Comparison of ENCODE assay signal across 10 cellular contexts in the genomic region with DNA sequence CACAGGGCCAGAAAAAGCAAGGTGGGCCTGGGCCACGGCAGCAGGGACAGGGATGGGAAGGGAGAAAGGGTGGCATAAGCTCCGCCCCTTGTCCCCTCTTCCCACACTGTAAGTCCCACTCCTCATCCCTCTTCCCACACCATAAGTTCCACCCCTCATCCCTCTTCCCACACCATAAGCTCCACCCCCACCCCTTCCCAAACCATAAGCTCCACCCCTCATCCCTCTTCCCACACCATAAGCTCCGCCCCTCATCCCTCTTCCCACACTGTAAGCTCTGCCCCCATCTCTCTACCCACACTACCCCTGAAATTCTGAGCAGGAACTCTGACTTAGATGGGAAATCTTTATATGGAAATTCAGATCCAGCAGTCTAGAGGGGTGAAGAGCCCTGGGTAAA.
"Had no signal": no experiment of that assay in that cellular context is flagged by ENCODE, and none has a peak within 500 bp of the region (broad histone marks: within the 10 kb centered on the region; RNA-seq: fewer than 3 reads in every experiment).

No MANE protein-coding gene starts in this region.

- H3K4me3 ChIP-seq: K562 had no signal

- H3K27ac ChIP-seq: HL-60 had no signal

- FAIRE-seq: H54, K562 had no signal

- ATAC-seq: K562 had no signal

- DNase-seq: GOT3, H9, HCEC 1CT, HFFc6, IMR-90, Kasumi-1, KG1 had no signal
